Comparison of ENCODE assay signal across 18 cellular contexts in genomic region chr20:2467412-2467811, GRCh38. TPM values are rescaled to one million over a fixed set of nuclear protein-coding genes. Genes with fewer than 3 reads are reported as not detected.
DNase-seq lines count a peak whose midpoint lies in the region; ATAC-seq and TF ChIP-seq lines count a peak whose summit lies in the region.
"Had no signal": no experiment of that assay in that cellular context is flagged by ENCODE, and none has a peak within 500 bp of the region (broad histone marks: within the 10 kb centered on the region; RNA-seq: fewer than 3 reads in every experiment).

No MANE protein-coding gene starts in this region.

- H3K4me2 ChIP-seq in neural progenitor cell, result peak overlapping the region; percentile 100

- WGBS in testis, 2 donors, result 86 to 89% methylated on average over 5 of the region's 5 CpGs

- H4K20me1 ChIP-seq in neural progenitor cell (ENCODE audit: low read depth), result peaks cover 77% of the 10 kb centered on the region

- CTCF ChIA-PET in HEK293 (lab: Yijun Ruan, JAX), result interaction anchor here (0.7 to 2.9 kb wide), 5 partner anchors 9 to 260 kb away, joined by 3 to 14 read pairs (median 5); no protein-coding TSS in a partner anchor

- H3K4me3 Mint-ChIP-seq in activated CD4-positive, alpha-beta T cell treated with anti-CD3 and anti-CD28 coated beads, Interleukin-2, amount 10 ng/mL, durations not matched to agents 24 days and 14 days, result peak overlapping the region; percentile 100
- peak overlapping the region; percentile 98 for H3K4me3 Mint-ChIP-seq in activated naive CD8-positive, alpha-beta T cell treated with anti-CD3 and anti-CD28 coated beads, Interleukin-2, amount 50 U/mL, for 24 hours
- H3K4me3 Mint-ChIP-seq in neural progenitor cell, result peak overlapping the region; percentile 54
- H3K4me3 Mint-ChIP-seq: dendritic cell treated with granulocyte-macrophage colony-stimulating factor and Interleukin-4, amounts not matched to agents 40 ng/mL and 50 ng/mL, for 4 days had no signal

- H3K4me1 ChIP-seq in HEK293 (ENCODE audit: control insufficient read depth, insufficient read depth, low read length), result no peaks in the 10 kb centered on the region; the same call in 1 of the 2 replicates
- peaks cover 13% of the 10 kb centered on the region for H3K4me1 ChIP-seq in neural progenitor cell
- peaks cover 13% of the 10 kb centered on the region for H3K4me1 ChIP-seq in testis

- no peak for DNase-seq in activated CD4-positive, alpha-beta T cell treated with anti-CD3 and anti-CD28 coated beads, Interleukin-2, amount 10 ng/mL, durations not matched to agents 24 days and 14 days
- no peak for DNase-seq in activated CD4-positive, alpha-beta T cell treated with anti-CD3 and anti-CD28 coated beads, Interleukin-2, amount 50 U/mL, for 48 hours
- DNase-seq in activated naive CD8-positive, alpha-beta T cell treated with anti-CD3 and anti-CD28 coated beads, Interleukin-2, amount 50 U/mL, for 24 hours, result no peak
- no peak for DNase-seq in neural progenitor cell (ENCODE audit: low spot score)
- DNase-seq in mesenteric fat pad (ENCODE audit: low spot score), result no peak
- DNase-seq in testis, result no peak
- no peak for DNase-seq in NCI-H748 (lab: John Stamatoyannopoulos, UW; ENCODE audit: unreplicated experiment)
- DNase-seq: ACHN; anterior cingulate cortex; hypothalamus; NCI-H1092 treated with DMSO at 0.1 percent for 48 hours; NCI-H2171; right cardiac atrium; SJCRH30; stimulated activated CD4-positive, alpha-beta T cell treated with anti-CD3 and anti-CD28 coated beads, Interleukin-4, amount 100 ng/mL, for 1 hour had no signal

- H3F3A ChIP-seq in neural progenitor cell (ENCODE audit: low read depth), result peaks cover 39% of the 10 kb centered on the region

- no peak overlapping the region for H3K27ac ChIP-seq in HEK293 (ENCODE audit: extremely low read depth, low read depth, low read length)
- no peak overlapping the region for H3K27ac ChIP-seq in neural progenitor cell
- H3K27ac ChIP-seq in testis, result no peak overlapping the region
- H3K27ac ChIP-seq: SJCRH30 had no signal

- H2AFZ ChIP-seq in neural progenitor cell (replicated peaks), result no peak overlapping the region

- no peak for TF ChIP-seq POLR2A in testis (IDR thresholded peaks at IDR 0.05)

- peaks cover 63 to 80% of the 10 kb centered on the region in 2 experiments for H3K36me3 ChIP-seq in HEK293 (ENCODE audit: control insufficient read depth in 2 of 2, insufficient read depth in 1 of 2, low read length in 2 of 2)
- H3K36me3 ChIP-seq in neural progenitor cell, result peaks cover 31% of the 10 kb centered on the region
- no peaks in the 10 kb centered on the region for H3K36me3 ChIP-seq in testis (ENCODE audit: low read depth, missing control alignments)

- H3K27me3 Mint-ChIP-seq in activated CD4-positive, alpha-beta T cell treated with anti-CD3 and anti-CD28 coated beads, Interleukin-2, amount 10 ng/mL, durations not matched to agents 24 days and 14 days, result no peaks in the 10 kb centered on the region
- H3K27me3 Mint-ChIP-seq in activated naive CD8-positive, alpha-beta T cell treated with anti-CD3 and anti-CD28 coated beads, Interleukin-2, amount 50 U/mL, for 24 hours, result no peaks in the 10 kb centered on the region
- H3K27me3 Mint-ChIP-seq in neural progenitor cell (ENCODE audit: insufficient read depth, low read depth), result peaks cover 13% of the 10 kb centered on the region
- H3K27me3 Mint-ChIP-seq: dendritic cell treated with granulocyte-macrophage colony-stimulating factor and Interleukin-4, amounts not matched to agents 40 ng/mL and 50 ng/mL, for 4 days had no signal

- H3K9me3 ChIP-seq in HEK293 (ENCODE audit: control insufficient read depth, insufficient read depth, low read depth, low read length) (no peaks in the 10 kb centered on the region), neural progenitor cell (ENCODE audit: low read depth) (no peaks in the 10 kb centered on the region), testis (no peaks in the 10 kb centered on the region)
- H3K9me3 ChIP-seq: SJCRH30 had no signal

- H3K27ac Mint-ChIP-seq in activated CD4-positive, alpha-beta T cell treated with anti-CD3 and anti-CD28 coated beads, Interleukin-2, amount 10 ng/mL, durations not matched to agents 24 days and 14 days, result peak overlapping the region; percentile 78
- peak overlapping the region; percentile 100 for H3K27ac Mint-ChIP-seq in activated naive CD8-positive, alpha-beta T cell treated with anti-CD3 and anti-CD28 coated beads, Interleukin-2, amount 50 U/mL, for 24 hours
- no peak overlapping the region for H3K27ac Mint-ChIP-seq in neural progenitor cell
- H3K27ac Mint-ChIP-seq: dendritic cell treated with granulocyte-macrophage colony-stimulating factor and Interleukin-4, amounts not matched to agents 40 ng/mL and 50 ng/mL, for 4 days had no signal

- ATAC-seq in activated naive CD8-positive, alpha-beta T cell treated with anti-CD3 and anti-CD28 coated beads, Interleukin-2, amount 50 U/mL, for 24 hours, result no peak
- ATAC-seq: left lobe of liver, right cardiac atrium had no signal

- POLR2A ChIA-PET in HEK293 (lab: Yijun Ruan, JAX), result interaction anchor here (0.6 to 1.3 kb wide), 3 partner anchors 138 to 204 kb away, joined by 3 to 5 read pairs (median 3); partner anchors contain the start of gene NOP56

- H3K4me3 ChIP-seq in HEK293 (ENCODE audit: low read depth, low read length) (no peak overlapping the region), neural progenitor cell (peak overlapping the region; percentile 88), testis (no peak overlapping the region)
- H3K4me3 ChIP-seq: SJCRH30 had no signal

- H3K79me2 ChIP-seq in neural progenitor cell (ENCODE audit: low read depth), result peaks cover 71% of the 10 kb centered on the region

- no peak overlapping the region for H3K9ac ChIP-seq in neural progenitor cell

- H3K27me3 ChIP-seq in neural progenitor cell, result no peaks in the 10 kb centered on the region
- no peaks in the 10 kb centered on the region for H3K27me3 ChIP-seq in testis
- H3K27me3 ChIP-seq: SJCRH30 had no signal

- peaks cover 53% of the 10 kb centered on the region for H3K4me1 Mint-ChIP-seq in activated CD4-positive, alpha-beta T cell treated with anti-CD3 and anti-CD28 coated beads, Interleukin-2, amount 10 ng/mL, durations not matched to agents 24 days and 14 days
- peaks cover 60% of the 10 kb centered on the region for H3K4me1 Mint-ChIP-seq in activated naive CD8-positive, alpha-beta T cell treated with anti-CD3 and anti-CD28 coated beads, Interleukin-2, amount 50 U/mL, for 24 hours
- peaks cover 28% of the 10 kb centered on the region for H3K4me1 Mint-ChIP-seq in neural progenitor cell

- intact Hi-C loops in activated CD4-positive, alpha-beta T cell treated with anti-CD3 and anti-CD28 coated beads, Interleukin-2, amount 10 ng/mL, durations not matched to agents 24 days and 14 days (cut with micrococcal nuclease), result no loop called here
- intact Hi-C loops in testis (cut with DNase I; ENCODE audit: low total_unique reads), result no loop called here

- H3K9me3 Mint-ChIP-seq in activated CD4-positive, alpha-beta T cell treated with anti-CD3 and anti-CD28 coated beads, Interleukin-2, amount 10 ng/mL, durations not matched to agents 24 days and 14 days, result peaks cover 6% of the 10 kb centered on the region
- H3K9me3 Mint-ChIP-seq in activated naive CD8-positive, alpha-beta T cell treated with anti-CD3 and anti-CD28 coated beads, Interleukin-2, amount 50 U/mL, for 24 hours, result no peaks in the 10 kb centered on the region
- H3K9me3 Mint-ChIP-seq in neural progenitor cell, result no peaks in the 10 kb centered on the region
- H3K9me3 Mint-ChIP-seq: dendritic cell treated with granulocyte-macrophage colony-stimulating factor and Interleukin-4, amounts not matched to agents 40 ng/mL and 50 ng/mL, for 4 days had no signal

- no peak for TF ChIP-seq CTCF in HEK293 (tag by site-specific recombination; IDR thresholded peaks at IDR 0.05)
- no peak for TF ChIP-seq CTCF in neural progenitor cell (IDR thresholded peaks at IDR 0.05)
- TF ChIP-seq CTCF in testis (IDR thresholded peaks at IDR 0.05), result no peak

- peaks cover 85% of the 10 kb centered on the region for H3K36me3 Mint-ChIP-seq in activated CD4-positive, alpha-beta T cell treated with anti-CD3 and anti-CD28 coated beads, Interleukin-2, amount 10 ng/mL, durations not matched to agents 24 days and 14 days (ENCODE audit: low read depth)
- peaks cover 77% of the 10 kb centered on the region for H3K36me3 Mint-ChIP-seq in activated naive CD8-positive, alpha-beta T cell treated with anti-CD3 and anti-CD28 coated beads, Interleukin-2, amount 50 U/mL, for 24 hours (ENCODE audit: low read depth)
- peaks cover 43% of the 10 kb centered on the region for H3K36me3 Mint-ChIP-seq in neural progenitor cell

TF ChIP-seq in HEK293, 187 proteins besides CTCF, POLR2A, EP300 and RAD21:
- TF ChIP-seq ZNF560 (tag by site-specific recombination; IDR thresholded peaks at IDR 0.05; ENCODE audit: borderline replicate concordance), result no peak
- peak; percentile 72 for TF ChIP-seq EGR2 (tag by site-specific recombination; IDR thresholded peaks at IDR 0.05; ENCODE audit: low read depth)
- peak; percentile 73 for TF ChIP-seq ZFHX2 (tag by site-specific recombination; conservative IDR thresholded peaks at IDR 0.05)

RNA-seq across cellular contexts. Expression of gene SNRPB, which starts 3.2 kb away (rescaled TPM):
- total RNA-seq in activated CD4-positive, alpha-beta T cell treated with anti-CD3 and anti-CD28 coated beads, Interleukin-2, amount 10 ng/mL, durations not matched to agents 24 days and 14 days, result 567 and 568 TPM in 2 replicates
- total RNA-seq in neural progenitor cell (ENCODE audit: low replicate concordance) (323 and 591 TPM in 2 replicates), mesenteric fat pad (112 TPM), testis (100 to 1,000 TPM; 140 to 207 TPM)
- polyA plus RNA-seq in testis (ENCODE audit: insufficient read depth, low read depth, low replicate concordance), result 171 TPM

RNA-seq across cellular contexts. Expression of gene ZNF343, which starts 41.3 kb away (rescaled TPM):
- 18.9 and 21.4 TPM in 2 replicates for total RNA-seq in activated CD4-positive, alpha-beta T cell treated with anti-CD3 and anti-CD28 coated beads, Interleukin-2, amount 10 ng/mL, durations not matched to agents 24 days and 14 days
- total RNA-seq in neural progenitor cell (ENCODE audit: low replicate concordance) (7.4 and 9.7 TPM in 2 replicates), mesenteric fat pad (14.4 TPM), testis (10 to 100 TPM in 1 of 2 donors, 1 to 10 TPM in 1; 9.9 to 11.7 TPM)
- polyA plus RNA-seq in testis (ENCODE audit: insufficient read depth, low read depth, low replicate concordance), result 11.0 TPM
